In genomic region chr1:221979461-221980032, GRCh38 we compare ENCODE assay signal across 16 cellular contexts.
DNase-seq lines count a peak whose midpoint lies in the region; ATAC-seq, FAIRE-seq and TF ChIP-seq lines count a peak whose summit lies in the region.
"Had no signal": no experiment of that assay in that cellular context is flagged by ENCODE, and none has a peak within 500 bp of the region (broad histone marks: within the 10 kb centered on the region; RNA-seq: fewer than 3 reads in every experiment).

No MANE protein-coding gene starts in this region.

- peaks cover 3% of the 10 kb centered on the region; the same call in 1 of the 2 replicates for H3K27me3 Mint-ChIP-seq in WTC11 (ENCODE audit: low read depth)

- intact Hi-C loops in kidney (cut with DNase I) = no loop called here

- H3K36me3 ChIP-seq in BJ (ENCODE audit: control insufficient read depth, insufficient read depth, low read length) = no peaks in the 10 kb centered on the region
- no peaks in the 10 kb centered on the region for H3K36me3 ChIP-seq in HUES48 (ENCODE audit: control insufficient read depth, insufficient read depth, low read length)
- no peaks in the 10 kb centered on the region for H3K36me3 ChIP-seq in iPS-18a (ENCODE audit: control insufficient read depth, low read depth, low read length)
- H3K36me3 ChIP-seq in kidney (ENCODE audit: control insufficient read depth in 1 of 2, insufficient read depth in 2 of 2, low read length in 2 of 2) = no peaks in the 10 kb centered on the region
- H3K36me3 ChIP-seq: left lung, ovary had no signal

- ATAC-seq in WTC11 = peak; percentile 28
- ATAC-seq: left lung had no signal

- peaks cover 59% of the 10 kb centered on the region for H3K4me1 Mint-ChIP-seq in WTC11

- CTCF ChIA-PET in BJ (lab: Yijun Ruan, JAX) (interaction anchor here (0.6 to 0.9 kb wide), 2 partner anchors 15 to 20 kb away, joined by 3 to 4 read pairs; no protein-coding TSS in a partner anchor), WTC11 (lab: Charles Lee) (interaction anchor here (0.6 to 1.8 kb wide), 9 partner anchors 12 to 347 kb away, joined by 3 to 10 read pairs (median 4); partner anchors contain the start of gene DUSP10)

- DNase-seq in BJ (ENCODE audit: low read depth) = no peak
- DNase-seq in WTC11 (ENCODE audit: low spot score) = no peak
- no peak for DNase-seq in effector CD4-positive, alpha-beta T cell
- no peak for DNase-seq in NCI-H446 treated with DMSO at 0.1 percent for 48 hours (lab: John Stamatoyannopoulos, UW)
- DNase-seq in NCI-H1930 (lab: John Stamatoyannopoulos, UW) = no peak
- DNase-seq in kidney = no peak
- DNase-seq: activated B cell treated with CpG ODN at 0.5 μM for 24 hours; activated T-cell treated with anti-CD3 and anti-CD28 coated beads, Interleukin-2, amount 50 U/mL, for 1 hour; CD4-positive, alpha-beta T cell; left lung; NCI-H187 treated with DMSO at 0.1 percent for 48 hours; ovary had no signal

- H3K4me3 ChIP-seq in BJ (ENCODE audit: low read depth, low read length) (no peak overlapping the region), HUES48 (ENCODE audit: low read depth, low read length) (no peak overlapping the region), iPS-18a (ENCODE audit: low read length) (no peak overlapping the region), kidney (ENCODE audit: low read length in 2 of 2) (no peak overlapping the region)
- H3K4me3 ChIP-seq: left lung, ovary had no signal

- H3K4me1 ChIP-seq in HUES48 (ENCODE audit: control insufficient read depth, insufficient read depth, low read length) (peaks cover 10% of the 10 kb centered on the region), iPS-18a (ENCODE audit: control insufficient read depth, low read depth, low read length) (peaks cover 14% of the 10 kb centered on the region), kidney (ENCODE audit: control insufficient read depth in 1 of 2, insufficient read depth in 1 of 2, low read depth in 1 of 2, low read length in 2 of 2) (no peaks in the 10 kb centered on the region)
- H3K4me1 ChIP-seq: left lung had no signal

- H3K9ac ChIP-seq in HUES48 (ENCODE audit: low read depth, low read length) = no peak overlapping the region; the same call in 1 of the 2 replicates
- H3K9ac ChIP-seq in iPS-18a (ENCODE audit: low read length) = peak overlapping the region; percentile 7
- no peak overlapping the region for H3K9ac ChIP-seq in kidney (ENCODE audit: low read length in 2 of 2)

- H3K9me3 ChIP-seq in HUES48 (ENCODE audit: control insufficient read depth, insufficient read depth, low read length) (no peaks in the 10 kb centered on the region), iPS-18a (ENCODE audit: control insufficient read depth, low read depth, low read length) (no peaks in the 10 kb centered on the region), kidney (ENCODE audit: control insufficient read depth in 1 of 2, low read length in 2 of 2) (no peaks in the 10 kb centered on the region)
- H3K9me3 ChIP-seq: left lung, ovary had no signal

- POLR2A ChIA-PET in BJ (lab: Charles Lee) (no interaction called here), WTC11 (lab: Charles Lee) (no interaction called here)

- H3K27me3 ChIP-seq in BJ (ENCODE audit: control insufficient read depth, insufficient read depth, low read length) (no peaks in the 10 kb centered on the region), HUES48 (ENCODE audit: control insufficient read depth, insufficient read depth, low read length) (no peaks in the 10 kb centered on the region), iPS-18a (ENCODE audit: control insufficient read depth, insufficient read depth, low read length) (no peaks in the 10 kb centered on the region)
- H3K27me3 ChIP-seq: left lung, ovary had no signal

- peak overlapping the region; percentile 72 for H3K27ac ChIP-seq in HUES48 (ENCODE audit: low read depth, low read length)
- no peak overlapping the region for H3K27ac ChIP-seq in iPS-18a (ENCODE audit: low read length)
- H3K27ac ChIP-seq in kidney (ENCODE audit: low read depth in 2 of 2, low read length in 2 of 2) = no peak overlapping the region
- H3K27ac ChIP-seq: left lung, ovary had no signal

- H3K9me3 Mint-ChIP-seq in WTC11 = peaks cover 13% of the 10 kb centered on the region
- H3K9me3 Mint-ChIP-seq: activated B cell treated with CpG ODN at 0.5 μM for 24 hours; CD4-positive, alpha-beta T cell; stimulated activated naive CD8-positive, alpha-beta T cell treated with anti-CD3 and anti-CD28 coated beads, Interleukin-15, Interleukin-2, amounts not matched to agents 100 ng/mL and 50 ng/mL, for 24 hours had no signal

- H3K4me3 Mint-ChIP-seq in WTC11 = no peak overlapping the region
- H3K4me3 Mint-ChIP-seq: activated B cell treated with CpG ODN at 0.5 μM for 24 hours; CD4-positive, alpha-beta T cell; stimulated activated naive CD8-positive, alpha-beta T cell treated with anti-CD3 and anti-CD28 coated beads, Interleukin-15, Interleukin-2, amounts not matched to agents 100 ng/mL and 50 ng/mL, for 24 hours had no signal

- no peak for FAIRE-seq in kidney (lab: Jason Lieb, UNC)
- FAIRE-seq: HTR-8/SVneo had no signal

- peak overlapping the region; percentile 81 for H3K27ac Mint-ChIP-seq in WTC11
- H3K27ac Mint-ChIP-seq: activated B cell treated with CpG ODN at 0.5 μM for 24 hours; CD4-positive, alpha-beta T cell; stimulated activated naive CD8-positive, alpha-beta T cell treated with anti-CD3 and anti-CD28 coated beads, Interleukin-15, Interleukin-2, amounts not matched to agents 100 ng/mL and 50 ng/mL, for 24 hours had no signal

- TF ChIP-seq CTCF in BJ (IDR thresholded peaks at IDR 0.05; ENCODE audit: insufficient read depth, low read depth, low read length) = 0 out of 2 replicates have a peak, but pooled peaks have one; percentile 18
- TF ChIP-seq CTCF in WTC11 (IDR thresholded peaks at IDR 0.05) = no peak
- no peak for TF ChIP-seq CTCF in kidney (IDR thresholded peaks at IDR 0.05; ENCODE audit: borderline replicate concordance, extremely low read depth, insufficient read depth)

- H3K36me3 Mint-ChIP-seq in WTC11 = peaks cover 11% of the 10 kb centered on the region; the same call in 1 of the 2 replicates

TF ChIP-seq in WTC11, 78 proteins besides CTCF, POLR2A, EP300 and RAD21 (continues in another document):
- TF ChIP-seq GTF2I (CRISPR knock-in tag; conservative IDR thresholded peaks at IDR 0.05) (no peak), CREM (CRISPR knock-in tag; IDR thresholded peaks at IDR 0.05) (no peak), TCF7 (CRISPR knock-in tag; IDR thresholded peaks at IDR 0.05; ENCODE audit: low read depth) (no peak), ZNF423 (CRISPR knock-in tag; IDR thresholded peaks at IDR 0.05) (no peak), RELA (CRISPR knock-in tag; IDR thresholded peaks at IDR 0.05; ENCODE audit: borderline replicate concordance) (no peak), ZSCAN18 (CRISPR knock-in tag; IDR thresholded peaks at IDR 0.05) (no peak), ZNF396 (CRISPR knock-in tag; IDR thresholded peaks at IDR 0.05; ENCODE audit: borderline replicate concordance) (no peak), ZMAT4 (CRISPR knock-in tag; IDR thresholded peaks at IDR 0.05) (no peak), MYBL2 (CRISPR knock-in tag; IDR thresholded peaks at IDR 0.05) (no peak), CREB1 (CRISPR knock-in tag; IDR thresholded peaks at IDR 0.05) (no peak), PRDM15 (CRISPR knock-in tag; IDR thresholded peaks at IDR 0.05) (no peak)
